In the genomic region with DNA sequence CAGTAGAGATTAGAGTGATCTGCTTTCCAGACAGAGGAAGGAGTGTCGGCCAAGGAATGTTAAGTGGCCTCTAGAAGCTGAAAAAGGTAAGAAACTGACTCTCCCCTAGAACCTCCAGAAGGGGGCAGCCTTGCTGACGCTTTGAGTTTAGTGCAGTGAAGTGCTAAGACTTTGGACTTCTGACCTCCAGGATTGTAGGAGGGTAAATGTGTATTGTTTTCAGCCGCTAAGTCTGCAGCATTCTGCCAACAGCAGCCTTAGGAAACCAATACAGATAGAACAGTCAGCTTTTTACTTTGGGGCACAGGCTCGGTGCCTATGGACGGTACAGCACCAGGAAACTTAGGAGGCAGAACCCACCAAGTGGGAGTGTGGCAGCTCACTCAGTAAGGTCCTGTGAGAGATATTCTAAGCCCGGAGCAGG, we compare ENCODE assay signal across 8 cellular contexts. TPM values are rescaled to one million over a fixed set of nuclear protein-coding genes. Genes with fewer than 3 reads are reported as not detected.
DNase-seq lines count a peak whose midpoint lies in the region; ATAC-seq and TF ChIP-seq lines count a peak whose summit lies in the region.

No MANE protein-coding gene starts in this region.

- no peaks in the 10 kb centered on the region for H3K27me3 Mint-ChIP-seq in activated T-cell treated with anti-CD3 and anti-CD28 coated beads, Interleukin-2, amount 50 U/mL, for 24 hours
- no peaks in the 10 kb centered on the region for H3K27me3 Mint-ChIP-seq in progenitor cell of endocrine pancreas

- H3K4me1 Mint-ChIP-seq in activated T-cell treated with anti-CD3 and anti-CD28 coated beads, Interleukin-2, amount 50 U/mL, for 24 hours (ENCODE audit: low read depth), result peaks cover 44% of the 10 kb centered on the region
- peaks cover 23% of the 10 kb centered on the region for H3K4me1 Mint-ChIP-seq in progenitor cell of endocrine pancreas (ENCODE audit: low read depth)

- peak; percentile 16 for ATAC-seq in Right ventricle myocardium superior (ENCODE audit: poor library complexity)
- ATAC-seq in GM19463 (IDR thresholded peaks at IDR 0.05; ENCODE audit: unreplicated experiment), result no peak

- H3K4me3 Mint-ChIP-seq in activated T-cell treated with anti-CD3 and anti-CD28 coated beads, Interleukin-2, amount 50 U/mL, for 24 hours, result no peak overlapping the region
- no peak overlapping the region for H3K4me3 Mint-ChIP-seq in progenitor cell of endocrine pancreas (ENCODE audit: low read depth)

- TF ChIP-seq CTCF in progenitor cell of endocrine pancreas (IDR thresholded peaks at IDR 0.05; ENCODE audit: unreplicated experiment), result peak; percentile 76

- H3K9me3 Mint-ChIP-seq in activated T-cell treated with anti-CD3 and anti-CD28 coated beads, Interleukin-2, amount 50 U/mL, for 24 hours, result peaks cover 5% of the 10 kb centered on the region
- H3K9me3 Mint-ChIP-seq in progenitor cell of endocrine pancreas (ENCODE audit: low read depth), result peaks cover 6% of the 10 kb centered on the region

- intact Hi-C loops in Right ventricle myocardium superior (cut with DNase I), result no loop called here
- intact Hi-C loops in cardiac septum (cut with DNase I), result loop anchor here (2.0 to 5.0 kb wide), 2 partner anchors 44 to 182 kb away; no protein-coding TSS in a partner anchor
- intact Hi-C loops in head of caudate nucleus (cut with DNase I), result no loop called here

- H3K27ac Mint-ChIP-seq in activated T-cell treated with anti-CD3 and anti-CD28 coated beads, Interleukin-2, amount 50 U/mL, for 24 hours, result peak overlapping the region; percentile 42
- peak overlapping the region; percentile 35 for H3K27ac Mint-ChIP-seq in progenitor cell of endocrine pancreas

- peaks cover 52% of the 10 kb centered on the region for H3K36me3 Mint-ChIP-seq in activated T-cell treated with anti-CD3 and anti-CD28 coated beads, Interleukin-2, amount 50 U/mL, for 24 hours (ENCODE audit: low read depth)
- peaks cover 6% of the 10 kb centered on the region for H3K36me3 Mint-ChIP-seq in progenitor cell of endocrine pancreas (ENCODE audit: insufficient read depth)

- no peak for DNase-seq in Right ventricle myocardium superior
- DNase-seq in cardiac septum (ENCODE audit: low spot score), result no peak
- peak; percentile 82 for DNase-seq in NCI-H2196 (lab: John Stamatoyannopoulos, UW; ENCODE audit: unreplicated experiment)
- DNase-seq in activated T-cell treated with anti-CD3 and anti-CD28 coated beads, Interleukin-2, amount 50 U/mL, for 24 hours, result no peak
- DNase-seq in head of caudate nucleus, result peak in 32 of 42 donors; percentile 37 to 81 (median 60)
- peak; percentile 45 for DNase-seq in progenitor cell of endocrine pancreas (ENCODE audit: low spot score, unreplicated experiment)
- DNase-seq in activated CD4-positive, CD25-positive, alpha-beta regulatory T cell treated with anti-CD3 and anti-CD28 coated beads, Interleukin-2, amount 50 U/mL, for 72 hours, result no peak

RNA-seq across cellular contexts. Expression of a gene that starts 3.6 kb away (rescaled TPM):
- 14.0 TPM for total RNA-seq in Right ventricle myocardium superior
- total RNA-seq in cardiac septum, result 20.1 TPM
- 23.2 and 24.2 TPM in 2 replicates for total RNA-seq in progenitor cell of endocrine pancreas

RNA-seq across cellular contexts. Expression of a gene that starts 20.8 kb away (rescaled TPM):
- 69.0 TPM for total RNA-seq in Right ventricle myocardium superior
- 60.0 TPM for total RNA-seq in cardiac septum
- total RNA-seq in progenitor cell of endocrine pancreas, result 59.2 and 62.0 TPM in 2 replicates

Comparison
In these comparisons a context has a peak if more than half of its experiments do, and no peak if none do; other contexts are left out.
1. DNase-seq: peak in NCI-H2196 (single experiment), head of caudate nucleus (32 of 42) and progenitor cell of endocrine pancreas (single experiment); none in Right ventricle myocardium superior (single experiment), cardiac septum (single experiment), activated T-cell treated with anti-CD3 and anti-CD28 coated beads, Interleukin-2, amount 50 U/mL, for 24 hours (single experiment) and activated CD4-positive, CD25-positive, alpha-beta regulatory T cell treated with anti-CD3 and anti-CD28 coated beads, Interleukin-2, amount 50 U/mL, for 72 hours (single experiment).